In genomic region chr10:126734957-126735356, GRCh38 we compare ENCODE assay signal across 29 cellular contexts.
DNase-seq lines count a peak whose midpoint lies in the region; ATAC-seq and TF ChIP-seq lines count a peak whose summit lies in the region.
"Had no signal": no experiment of that assay in that cellular context is flagged by ENCODE, and none has a peak within 500 bp of the region (broad histone marks: within the 10 kb centered on the region; RNA-seq: fewer than 3 reads in every experiment).

No MANE protein-coding gene starts in this region.

- H3K9ac ChIP-seq in liver (ENCODE audit: low read depth in 1 of 2, low read length in 2 of 2) = no peak overlapping the region

- H3K4me1 ChIP-seq in liver (ENCODE audit: control insufficient read depth in 4 of 4, insufficient read depth in 4 of 4, low read length in 3 of 4) = peaks cover 0 to 10% (median 3%) of the 10 kb centered on the region in 4 donors
- H3K4me1 ChIP-seq in thyroid gland = peaks cover 0 to 5% of the 10 kb centered on the region in 2 donors
- H3K4me1 ChIP-seq: sigmoid colon, testis had no signal

- peak in 1 of 2 donors; percentile 12 for TF ChIP-seq RAD21 in liver (IDR thresholded peaks at IDR 0.05)

- H3K27ac Mint-ChIP-seq in natural killer cell = no peak overlapping the region
- H3K27ac Mint-ChIP-seq: activated CD4-positive, alpha-beta memory T cell treated with anti-CD3 and anti-CD28 coated beads, Interleukin-2, amount 10 ng/mL, durations not matched to agents 7 days and 5 days; activated naive CD4-positive, alpha-beta T cell treated with anti-CD3 and anti-CD28 coated beads, Interleukin-2, amount 50 U/mL, for 24 hours; CD8-positive, alpha-beta T cell; endodermal cell; stimulated activated naive B cell treated with anti-CD40 and anti-IgM and Interleukin-4, amounts not matched to agents 10 μg/mL and 1 μg/mL and 100 μg/mL, for 72 hours; T-helper 1 cell treated with Interleukin-12 subunit alpha and Interleukin-12 subunit beta and Interleukin-4 antibody, amounts not matched to agents 30 μg/mL and 1 μg/mL, for 36 hours had no signal

- H3K4me3 ChIP-seq in liver (ENCODE audit: low read depth in 1 of 3, low read length in 3 of 3) (no peak overlapping the region), thyroid gland (replicated peaks in 1 of 3) (no peak overlapping the region)
- H3K4me3 ChIP-seq: sigmoid colon, SK-N-MC, testis, vagina had no signal

- no peaks in the 10 kb centered on the region for H3K9me3 Mint-ChIP-seq in natural killer cell
- H3K9me3 Mint-ChIP-seq: activated CD4-positive, alpha-beta memory T cell treated with anti-CD3 and anti-CD28 coated beads, Interleukin-2, amount 10 ng/mL, durations not matched to agents 7 days and 5 days; activated naive CD4-positive, alpha-beta T cell treated with anti-CD3 and anti-CD28 coated beads, Interleukin-2, amount 50 U/mL, for 24 hours; CD8-positive, alpha-beta T cell; endodermal cell; T-helper 1 cell treated with Interleukin-12 subunit alpha and Interleukin-12 subunit beta and Interleukin-4 antibody, amounts not matched to agents 30 μg/mL and 1 μg/mL, for 36 hours had no signal

- ATAC-seq in esophagus mucosa = peak; percentile 85
- ATAC-seq in HG03139 (IDR thresholded peaks at IDR 0.05; ENCODE audit: unreplicated experiment) = no peak
- no peak for ATAC-seq in natural killer cell
- ATAC-seq: CD8-positive, alpha-beta T cell; stimulated activated naive B cell treated with anti-CD40 and anti-IgM and Interleukin-4, amounts not matched to agents 10 μg/mL and 1 μg/mL and 100 μg/mL, for 72 hours had no signal

- 41% methylated on average over 4 of the region's 4 CpGs for WGBS in liver
- 49 to 51% methylated on average over 4 of the region's 4 CpGs for WGBS in thyroid gland, 2 donors

- peaks cover 5 to 6% of the 10 kb centered on the region in 2 donors for H3K27me3 Mint-ChIP-seq in natural killer cell (ENCODE audit: low read depth in 2 of 2)
- H3K27me3 Mint-ChIP-seq: activated CD4-positive, alpha-beta memory T cell treated with anti-CD3 and anti-CD28 coated beads, Interleukin-2, amount 10 ng/mL, durations not matched to agents 7 days and 5 days; stimulated activated naive B cell treated with anti-CD40 and anti-IgM and Interleukin-4, amounts not matched to agents 10 μg/mL and 1 μg/mL and 100 μg/mL, for 72 hours had no signal

- H3K27me3 ChIP-seq in liver (ENCODE audit: control insufficient read depth in 4 of 4, insufficient read depth in 4 of 4, low read length in 3 of 4) (no peaks in the 10 kb centered on the region), thyroid gland (no peaks in the 10 kb centered on the region)
- H3K27me3 ChIP-seq: sigmoid colon, testis, vagina had no signal

- H3K4me1 Mint-ChIP-seq in natural killer cell = no peaks in the 10 kb centered on the region
- H3K4me1 Mint-ChIP-seq: activated CD4-positive, alpha-beta memory T cell treated with anti-CD3 and anti-CD28 coated beads, Interleukin-2, amount 10 ng/mL, durations not matched to agents 7 days and 5 days; activated naive CD4-positive, alpha-beta T cell treated with anti-CD3 and anti-CD28 coated beads, Interleukin-2, amount 50 U/mL, for 24 hours; stimulated activated naive B cell treated with anti-CD40 and anti-IgM and Interleukin-4, amounts not matched to agents 10 μg/mL and 1 μg/mL and 100 μg/mL, for 72 hours had no signal

- no peak overlapping the region for H3K27ac ChIP-seq in liver (ENCODE audit: low read depth in 1 of 2, low read length in 2 of 2)
- H3K27ac ChIP-seq in thyroid gland = no peak overlapping the region
- H3K27ac ChIP-seq: 22Rv1, sigmoid colon, SK-N-MC, testis, vagina had no signal

- intact Hi-C loops in thyroid gland (cut with DNase I) = no loop called here
- intact Hi-C loops in natural killer cell (cut with micrococcal nuclease) = no loop called here

- TF ChIP-seq POLR2A in thyroid gland (IDR thresholded peaks at IDR 0.05) = no peak

- DNase-seq in DMS 273 (lab: John Stamatoyannopoulos, UW; ENCODE audit: unreplicated experiment) = peak; percentile 9
- DNase-seq in DMS 273 treated with DMSO at 0.1 percent for 48 hours (lab: John Stamatoyannopoulos, UW) = no peak
- peak; percentile 5 to 14 for DNase-seq in thyroid gland
- no peak for DNase-seq in GF-D8 (lab: John Stamatoyannopoulos, UW)
- DNase-seq in natural killer cell = no peak
- DNase-seq: activated CD4-positive, alpha-beta memory T cell treated with anti-CD3 and anti-CD28 coated beads, Interleukin-2, amount 10 ng/mL, durations not matched to agents 7 days and 5 days; activated CD4-positive, CD25-positive, alpha-beta regulatory T cell treated with anti-CD3 and anti-CD28 coated beads, Interleukin-2, amount 50 U/mL, for 72 hours; activated CD8-positive, alpha-beta memory T cell treated with anti-CD3 and anti-CD28 coated beads, Interleukin-2, amount 50 U/mL, for 48 hours; CD8-positive, alpha-beta T cell; cortex of kidney; endodermal cell; glutamatergic neuron; kidney; mesenchymal stem cell; NCI-H1105 treated with DMSO at 0.1 percent for 48 hours; NCI-H2029 treated with DMSO at 0.1 percent for 48 hours; NCI-H82; sigmoid colon; stimulated activated CD4-positive, alpha-beta T cell treated with anti-CD3 and anti-CD28 coated beads, Interleukin-15, amount 100 ng/mL, for 24 hours; stimulated activated naive B cell treated with anti-CD40 and anti-IgM and Interleukin-4, amounts not matched to agents 10 μg/mL and 1 μg/mL and 100 μg/mL, for 72 hours; testis had no signal

- H3K4me3 Mint-ChIP-seq in natural killer cell = no peak overlapping the region
- H3K4me3 Mint-ChIP-seq: activated CD4-positive, alpha-beta memory T cell treated with anti-CD3 and anti-CD28 coated beads, Interleukin-2, amount 10 ng/mL, durations not matched to agents 7 days and 5 days; activated naive CD4-positive, alpha-beta T cell treated with anti-CD3 and anti-CD28 coated beads, Interleukin-2, amount 50 U/mL, for 24 hours; CD8-positive, alpha-beta T cell; endodermal cell; stimulated activated naive B cell treated with anti-CD40 and anti-IgM and Interleukin-4, amounts not matched to agents 10 μg/mL and 1 μg/mL and 100 μg/mL, for 72 hours; T-helper 1 cell treated with Interleukin-12 subunit alpha and Interleukin-12 subunit beta and Interleukin-4 antibody, amounts not matched to agents 30 μg/mL and 1 μg/mL, for 36 hours had no signal

- no peak for TF ChIP-seq CTCF in liver (IDR thresholded peaks at IDR 0.05; ENCODE audit: low read depth, low read length, missing input control)
- no peak for TF ChIP-seq CTCF in thyroid gland (IDR thresholded peaks at IDR 0.05)
- no peak for TF ChIP-seq CTCF in natural killer cell (IDR thresholded peaks at IDR 0.05)

- H3K36me3 Mint-ChIP-seq in natural killer cell = no peaks in the 10 kb centered on the region
- H3K36me3 Mint-ChIP-seq: activated naive CD4-positive, alpha-beta T cell treated with anti-CD3 and anti-CD28 coated beads, Interleukin-2, amount 50 U/mL, for 24 hours; CD8-positive, alpha-beta T cell; stimulated activated naive B cell treated with anti-CD40 and anti-IgM and Interleukin-4, amounts not matched to agents 10 μg/mL and 1 μg/mL and 100 μg/mL, for 72 hours had no signal

- H3K36me3 ChIP-seq in liver (ENCODE audit: control insufficient read depth in 4 of 4, insufficient read depth in 3 of 4, low read depth in 1 of 4, low read length in 3 of 4) = no peaks in the 10 kb centered on the region
- H3K36me3 ChIP-seq in thyroid gland = no peaks in the 10 kb centered on the region
- H3K36me3 ChIP-seq: sigmoid colon, vagina had no signal

- no peaks in the 10 kb centered on the region for H3K9me3 ChIP-seq in liver (ENCODE audit: control insufficient read depth in 4 of 4, low read length in 3 of 4)
- no peaks in the 10 kb centered on the region for H3K9me3 ChIP-seq in thyroid gland
- H3K9me3 ChIP-seq: sigmoid colon, testis, vagina had no signal

TF ChIP-seq in liver, 16 proteins besides CTCF, POLR2A, EP300 and RAD21:
- TF ChIP-seq YY1 (IDR thresholded peaks at IDR 0.05) (peak; percentile 35), RXRA (IDR thresholded peaks at IDR 0.05) (peak in 1 of 2 donors; percentile 55), JUND (IDR thresholded peaks at IDR 0.05) (peak in 1 of 2 donors; percentile 46), FOXA1 (IDR thresholded peaks at IDR 0.05) (peak; percentile 30), EGR1 (IDR thresholded peaks at IDR 0.05; ENCODE audit: low read depth in 2 of 2) (no peak), HNF4A (conservative IDR thresholded peaks at IDR 0.05) (peak; percentile 65 to 70), HNF4G (IDR thresholded peaks at IDR 0.05) (no peak)
- TF ChIP-seq, protein P1, sequence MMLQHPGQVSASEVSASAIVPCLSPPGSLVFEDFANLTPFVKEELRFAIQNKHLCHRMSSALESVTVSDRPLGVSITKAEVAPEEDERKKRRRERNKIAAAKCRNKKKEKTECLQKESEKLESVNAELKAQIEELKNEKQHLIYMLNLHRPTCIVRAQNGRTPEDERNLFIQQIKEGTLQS (IDR thresholded peaks at IDR 0.05) = no peak

Comparison
In these comparisons a context has a peak if more than half of its experiments do, and no peak if none do; other contexts are left out.
1. DNase-seq: peak in DMS 273 (single experiment) and thyroid gland (2 of 2); none in DMS 273 treated with DMSO at 0.1 percent for 48 hours (single experiment), GF-D8 (single experiment) and natural killer cell (single experiment).